ENCODE assay signal across 23 cellular contexts in genomic region chr12:125202421-125202820, GRCh38. TPM values are rescaled to one million over a fixed set of nuclear protein-coding genes. Genes with fewer than 3 reads are reported as not detected.
"Had no signal": no experiment of that assay in that cellular context is flagged by ENCODE, and none has a peak within 500 bp of the region (broad histone marks: within the 10 kb centered on the region; RNA-seq: fewer than 3 reads in every experiment).

No MANE protein-coding gene starts in this region.

- H3K27me3 ChIP-seq: colonic mucosa, foreskin keratinocyte, neural progenitor cell, right atrium auricular region, tibial nerve, upper lobe of left lung, uterus had no signal

- ATAC-seq: esophagus mucosa; gastroesophageal sphincter; heart left ventricle; left cardiac atrium; naive thymus-derived CD4-positive, alpha-beta T cell; sciatic nerve; stimulated activated memory B cell treated with anti-CD40 and anti-IgM and Interleukin-4, amounts not matched to agents 10 μg/mL and 1 μg/mL and 100 μg/mL, for 72 hours had no signal

- H3K36me3 ChIP-seq: colonic mucosa, gastroesophageal sphincter, heart left ventricle, left lung, neural progenitor cell, prostate gland, right atrium auricular region, thoracic aorta, upper lobe of left lung, uterus had no signal

- H3K4me1 ChIP-seq: colonic mucosa, foreskin keratinocyte, gastroesophageal sphincter, heart left ventricle, left lung, prostate gland, right atrium auricular region, upper lobe of left lung, uterus had no signal

- DNase-seq: colonic mucosa; effector CD8-positive, alpha-beta T cell; endodermal cell; heart left ventricle; left cardiac atrium; left lung; mesendoderm; naive thymus-derived CD4-positive, alpha-beta T cell; stimulated activated CD4-positive, alpha-beta T cell treated with anti-CD3 and anti-CD28 coated beads, Interleukin-4, amount 100 ng/mL, for 4 hours; upper lobe of left lung; uterus had no signal

- H3K27ac ChIP-seq: colonic mucosa, epithelial cell of prostate, foreskin keratinocyte, gastroesophageal sphincter, heart left ventricle, hepatocyte, left lung, neural progenitor cell, prostate gland, right atrium auricular region, thoracic aorta, tibial nerve, upper lobe of left lung, uterus had no signal

- H3K9me3 ChIP-seq: colonic mucosa, prostate gland, right atrium auricular region, thoracic aorta, upper lobe of left lung, uterus had no signal

- H3K4me3 ChIP-seq: colonic mucosa, gastroesophageal sphincter, heart left ventricle, hepatocyte, left lung, neural progenitor cell, prostate gland, right atrium auricular region, thoracic aorta, tibial nerve, upper lobe of left lung, uterus had no signal

RNA-seq across cellular contexts. Expression of gene TMEM132B, which starts 16.2 kb away (rescaled TPM):
- total RNA-seq: naive thymus-derived CD4-positive, alpha-beta T cell had no signal
- polyA plus RNA-seq: naive thymus-derived CD4-positive, alpha-beta T cell had no signal
